Comparison of ENCODE assay signal across 23 cellular contexts in the genomic region with DNA sequence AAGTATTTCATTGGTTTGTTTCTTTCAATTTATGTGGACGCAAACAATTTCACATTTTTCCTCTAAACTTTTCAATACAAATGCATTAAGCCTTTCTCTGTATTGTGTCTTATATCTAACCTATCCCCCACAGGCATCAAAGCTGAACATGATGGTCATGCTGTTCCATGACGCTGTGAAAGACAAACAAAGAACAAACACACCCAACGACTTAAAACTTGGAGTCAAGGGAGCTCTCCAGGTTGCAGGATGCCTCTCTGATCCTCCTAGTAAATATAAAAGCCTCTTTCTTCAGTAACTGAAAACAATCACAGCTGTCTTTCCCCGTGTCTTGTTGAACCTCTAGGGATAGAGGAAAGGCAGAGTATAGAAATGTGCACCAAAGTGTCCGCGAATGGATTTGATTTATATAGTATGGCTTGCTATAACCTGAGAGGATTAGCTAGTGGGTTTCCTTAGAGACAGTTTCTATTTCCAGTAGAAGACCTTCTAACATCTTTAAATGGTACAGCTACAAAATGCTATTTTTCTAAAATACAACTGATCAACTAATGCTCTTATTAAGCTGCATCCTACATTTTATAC.
"Had no signal": no experiment of that assay in that cellular context is flagged by ENCODE, and none has a peak within 500 bp of the region (broad histone marks: within the 10 kb centered on the region; RNA-seq: fewer than 3 reads in every experiment).

No MANE protein-coding gene starts in this region.

- H3K27ac Mint-ChIP-seq: activated B cell treated with CpG ODN at 0.5 μM for 24 hours; activated CD4-positive, alpha-beta T cell treated with anti-CD3 and anti-CD28 coated beads, Interleukin-2, amount 10 ng/mL, durations not matched to agents 7 days and 5 days; activated naive CD8-positive, alpha-beta T cell treated with anti-CD3 and anti-CD28 coated beads for 36 hours; activated T-cell treated with anti-CD3 and anti-CD28 coated beads, Interleukin-2, amount 50 U/mL, for 72 hours; brain; T-helper 17 cell had no signal

- H3K9me3 ChIP-seq: heart left ventricle, suprapubic skin had no signal

- H3K9me3 Mint-ChIP-seq: activated B cell treated with CpG ODN at 0.5 μM for 24 hours; activated CD4-positive, alpha-beta T cell treated with anti-CD3 and anti-CD28 coated beads, Interleukin-2, amount 10 ng/mL, durations not matched to agents 7 days and 5 days; activated naive CD8-positive, alpha-beta T cell treated with anti-CD3 and anti-CD28 coated beads for 36 hours; activated T-cell treated with anti-CD3 and anti-CD28 coated beads, Interleukin-2, amount 50 U/mL, for 72 hours; brain had no signal

- H3K27me3 ChIP-seq: heart left ventricle, suprapubic skin had no signal

- H3K36me3 Mint-ChIP-seq: activated naive CD8-positive, alpha-beta T cell treated with anti-CD3 and anti-CD28 coated beads for 36 hours; brain had no signal

- H3K27ac ChIP-seq: coronary artery, heart left ventricle, skin epidermis, suprapubic skin had no signal

- ATAC-seq: activated T-cell treated with anti-CD3 and anti-CD28 coated beads, Interleukin-2, amount 50 U/mL, for 72 hours; heart left ventricle; right cardiac atrium; T-helper 17 cell had no signal

- H3K36me3 ChIP-seq: heart left ventricle, suprapubic skin had no signal

- H3K4me1 Mint-ChIP-seq: activated B cell treated with CpG ODN at 0.5 μM for 24 hours; activated CD4-positive, alpha-beta T cell treated with anti-CD3 and anti-CD28 coated beads, Interleukin-2, amount 10 ng/mL, durations not matched to agents 7 days and 5 days; T-helper 17 cell had no signal

- H3K4me3 Mint-ChIP-seq: activated B cell treated with CpG ODN at 0.5 μM for 24 hours; activated CD4-positive, alpha-beta T cell treated with anti-CD3 and anti-CD28 coated beads, Interleukin-2, amount 10 ng/mL, durations not matched to agents 7 days and 5 days; activated naive CD8-positive, alpha-beta T cell treated with anti-CD3 and anti-CD28 coated beads for 36 hours; activated T-cell treated with anti-CD3 and anti-CD28 coated beads, Interleukin-2, amount 50 U/mL, for 72 hours; brain; T-helper 17 cell had no signal

- DNase-seq: activated B cell treated with CpG ODN at 0.5 μM for 24 hours; activated CD4-positive, alpha-beta T cell treated with anti-CD3 and anti-CD28 coated beads, Interleukin-2, amount 10 ng/mL, durations not matched to agents 7 days and 5 days; activated CD8-positive, alpha-beta memory T cell treated with anti-CD3 and anti-CD28 coated beads, Interleukin-2, amount 50 U/mL, for 48 hours; activated gamma-delta T cell treated with Interleukin-2 at 50 U/mL for 16 hours; activated naive CD8-positive, alpha-beta T cell treated with anti-CD3 and anti-CD28 coated beads for 36 hours; activated T-cell treated with anti-CD3 and anti-CD28 coated beads, Interleukin-2, amount 50 U/mL, for 72 hours; amygdala; central memory CD4-positive, alpha-beta T cell; effector CD4-positive, alpha-beta T cell; foreskin fibroblast; heart left ventricle; islet precursor cell; right cardiac atrium; stimulated activated CD4-positive, alpha-beta T cell treated with anti-CD3 and anti-CD28 coated beads, Interleukin-4, amount 100 ng/mL, for 4 hours; stimulated activated CD8-positive, alpha-beta memory T cell treated with anti-CD3 and anti-CD28 coated beads, Interleukin-4, amount 100 ng/mL, for 48 hours; stimulated activated naive CD4-positive, alpha-beta T cell treated with Interleukin-2 at 50 U/mL for 16 hours; T-helper 17 cell; trophoblast cell had no signal

- H3K4me3 ChIP-seq: coronary artery, heart left ventricle, lung, skin epidermis, suprapubic skin had no signal

- H3K4me1 ChIP-seq: suprapubic skin had no signal

- H3K27me3 Mint-ChIP-seq: activated B cell treated with CpG ODN at 0.5 μM for 24 hours; activated CD4-positive, alpha-beta T cell treated with anti-CD3 and anti-CD28 coated beads, Interleukin-2, amount 10 ng/mL, durations not matched to agents 7 days and 5 days; activated naive CD8-positive, alpha-beta T cell treated with anti-CD3 and anti-CD28 coated beads for 36 hours; T-helper 17 cell had no signal
